1 cellular context compared by ENCODE assay signal in the genomic region with DNA sequence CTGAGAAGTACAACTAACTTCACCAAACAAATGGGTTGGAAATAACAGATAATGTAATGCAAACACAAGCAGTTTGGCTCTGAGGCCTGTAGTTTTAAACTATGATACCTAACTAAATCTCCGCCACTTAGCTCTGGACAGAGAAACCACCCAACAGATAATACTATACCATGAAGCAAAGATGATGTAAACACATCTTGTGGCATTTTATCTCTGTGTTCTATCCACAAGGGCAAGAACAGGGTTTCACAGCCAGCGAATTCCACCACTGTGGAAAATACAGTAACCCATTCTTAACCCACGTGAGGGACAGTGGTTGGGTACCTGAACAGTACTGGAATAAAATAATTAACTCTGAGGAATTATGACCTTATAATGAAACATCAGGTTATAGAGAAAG.
TF ChIP-seq lines count a peak whose summit lies in the region.

No MANE protein-coding gene starts in this region.

TF ChIP-seq in H1, 55 proteins besides CTCF, POLR2A, EP300 and RAD21 (continued from another document):
- TF ChIP-seq PHF8 (conservative IDR thresholded peaks at IDR 0.05; ENCODE audit: low read depth, low read length) = no peak
- TF ChIP-seq, protein P1, sequence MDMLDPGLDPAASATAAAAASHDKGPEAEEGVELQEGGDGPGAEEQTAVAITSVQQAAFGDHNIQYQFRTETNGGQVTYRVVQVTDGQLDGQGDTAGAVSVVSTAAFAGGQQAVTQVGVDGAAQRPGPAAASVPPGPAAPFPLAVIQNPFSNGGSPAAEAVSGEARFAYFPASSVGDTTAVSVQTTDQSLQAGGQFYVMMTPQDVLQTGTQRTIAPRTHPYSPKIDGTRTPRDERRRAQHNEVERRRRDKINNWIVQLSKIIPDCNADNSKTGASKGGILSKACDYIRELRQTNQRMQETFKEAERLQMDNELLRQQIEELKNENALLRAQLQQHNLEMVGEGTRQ (IDR thresholded peaks at IDR 0.05; ENCODE audit: low read length) = no peak
- no peak for TF ChIP-seq KDM5A (IDR thresholded peaks at IDR 0.05; ENCODE audit: low read length)
- TF ChIP-seq SIRT6 (IDR thresholded peaks at IDR 0.05; ENCODE audit: low read length) = no peak
- TF ChIP-seq GTF2F1 (IDR thresholded peaks at IDR 0.05; ENCODE audit: borderline replicate concordance, low read depth, low read length) = no peak
- TF ChIP-seq HDAC6 (IDR thresholded peaks at IDR 0.05; ENCODE audit: low read depth, low read length) = no peak
- no peak for TF ChIP-seq JUND (IDR thresholded peaks at IDR 0.05; ENCODE audit: low read length)
- TF ChIP-seq, protein P2, sequence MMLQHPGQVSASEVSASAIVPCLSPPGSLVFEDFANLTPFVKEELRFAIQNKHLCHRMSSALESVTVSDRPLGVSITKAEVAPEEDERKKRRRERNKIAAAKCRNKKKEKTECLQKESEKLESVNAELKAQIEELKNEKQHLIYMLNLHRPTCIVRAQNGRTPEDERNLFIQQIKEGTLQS (IDR thresholded peaks at IDR 0.05; ENCODE audit: insufficient read depth, low read depth, low read length) = no peak
- TF ChIP-seq SP1 (IDR thresholded peaks at IDR 0.05; ENCODE audit: low read depth, low read length) = no peak
- TF ChIP-seq NRF1 (IDR thresholded peaks at IDR 0.05; ENCODE audit: low read depth, low read length) = no peak
- no peak for TF ChIP-seq BCL11A (IDR thresholded peaks at IDR 0.05; ENCODE audit: low read depth in 2 of 2, low read length in 2 of 2)
